32 cellular contexts compared by ENCODE assay signal in genomic region chrX:73767017-73767416, GRCh38.
"Had no signal": no experiment of that assay in that cellular context is flagged by ENCODE, and none has a peak within 500 bp of the region (broad histone marks: within the 10 kb centered on the region; RNA-seq: fewer than 3 reads in every experiment).

No MANE protein-coding gene starts in this region.

- H3K27ac ChIP-seq: ascending aorta, cardiac muscle cell, colonic mucosa, PC-9, VCaP had no signal

- H3K36me3 ChIP-seq: ascending aorta, cardiac muscle cell, colonic mucosa, MG63 had no signal

- DNase-seq: activated B cell treated with CpG ODN at 0.5 μM for 24 hours; activated CD4-positive, alpha-beta T cell treated with anti-CD3 and anti-CD28 coated beads for 48 hours; activated CD4-positive, alpha-beta T cell treated with anti-CD3 and anti-CD28 coated beads, Interleukin-2, amount 50 U/mL, for 4 hours; activated CD4-positive, CD25-positive, alpha-beta regulatory T cell treated with anti-CD3 and anti-CD28 coated beads, Interleukin-2, amount 50 U/mL, for 72 hours; activated CD8-positive, alpha-beta T cell treated with anti-CD3 and anti-CD28 coated beads for 36 hours; activated effector memory CD4-positive, alpha-beta T cell treated with anti-CD3 and anti-CD28 coated beads, Interleukin-2, amount 50 U/mL, for 16 hours; activated naive CD4-positive, alpha-beta T cell; activated naive CD4-positive, alpha-beta T cell treated with anti-CD3 and anti-CD28 coated beads, Interleukin-2, amount 50 U/mL, for 16 hours; activated naive CD8-positive, alpha-beta T cell treated with anti-CD3 and anti-CD28 coated beads for 36 hours; activated T-cell treated with anti-CD3 and anti-CD28 coated beads, Interleukin-2, amount 50 U/mL, for 1 hour; activated T-cell treated with anti-CD3 and anti-CD28 coated beads, Interleukin-2, amount 50 U/mL, for 72 hours; amygdala; colonic mucosa; MG63; NCI-H1092 treated with DMSO at 0.1 percent for 48 hours; NCI-H1417; NCI-H146; NCI-H187; NCI-H2029 treated with DMSO at 0.1 percent for 48 hours; NCI-H2107; NCI-H510A; NCI-H526; NCI-H748 treated with DMSO at 0.1 percent for 48 hours; PC-9; Right ventricle myocardium superior; SW 1271; T-helper 1 cell; T-helper 9 cell had no signal

- H3K4me2 ChIP-seq: PC-9 had no signal

- H2AFZ ChIP-seq: PC-9 had no signal

- ATAC-seq: activated CD8-positive, alpha-beta T cell treated with anti-CD3 and anti-CD28 coated beads for 36 hours; activated T-cell treated with anti-CD3 and anti-CD28 coated beads, Interleukin-2, amount 50 U/mL, for 72 hours; activated T-helper 17 cell treated with anti-CD3 and anti-CD28 coated beads, Interleukin-2, amount 50 U/mL, for 72 hours had no signal

- H3K27me3 ChIP-seq: ascending aorta, cardiac muscle cell, MG63 had no signal

- H3K4me1 ChIP-seq: ascending aorta, colonic mucosa had no signal

- H3K9me3 ChIP-seq: ascending aorta, colonic mucosa, MG63 had no signal

- H3K4me3 ChIP-seq: ascending aorta, cardiac muscle cell, colonic mucosa, MG63, PC-9 had no signal
